In the genomic region with DNA sequence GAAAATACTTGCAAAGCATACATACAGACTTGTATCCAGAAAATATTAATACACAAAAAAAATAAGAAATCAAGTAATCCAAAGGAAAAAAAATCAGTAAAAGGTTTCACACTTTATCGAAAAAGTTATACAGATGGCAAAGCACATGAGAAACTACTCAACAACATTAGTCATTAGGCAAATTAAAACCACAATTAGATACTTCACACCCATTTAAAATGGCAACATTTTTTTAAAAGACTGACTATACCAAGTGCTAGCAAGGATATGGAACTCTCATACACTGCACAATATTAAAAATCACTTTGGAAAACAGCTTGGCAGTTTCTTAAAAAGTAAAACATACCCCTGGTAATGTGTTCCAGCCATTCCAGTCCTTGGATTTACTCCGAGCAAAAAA, we compare ENCODE assay signal across 15 cellular contexts.
"Had no signal": no experiment of that assay in that cellular context is flagged by ENCODE, and none has a peak within 500 bp of the region (broad histone marks: within the 10 kb centered on the region; RNA-seq: fewer than 3 reads in every experiment).

No MANE protein-coding gene starts in this region.

- FAIRE-seq: frontal cortex had no signal

- H3K27ac Mint-ChIP-seq: naive thymus-derived CD4-positive, alpha-beta T cell; stimulated activated naive B cell treated with anti-CD40 and anti-IgM and Interleukin-4, amounts not matched to agents 10 μg/mL and 1 μg/mL and 100 μg/mL, for 72 hours; stimulated activated naive CD8-positive, alpha-beta T cell treated with anti-CD3 and anti-CD28 coated beads, Interleukin-15, amount 100 ng/mL, for 72 hours had no signal

- H3K27me3 Mint-ChIP-seq: naive thymus-derived CD4-positive, alpha-beta T cell; stimulated activated naive CD8-positive, alpha-beta T cell treated with anti-CD3 and anti-CD28 coated beads, Interleukin-15, amount 100 ng/mL, for 72 hours had no signal

- DNase-seq: dermis blood vessel endothelial cell; heart left ventricle; hippocampal formation; kidney glomerular epithelial cell; mesendoderm; naive thymus-derived CD4-positive, alpha-beta T cell; posterior cingulate gyrus; sigmoid colon; stimulated activated CD4-positive, alpha-beta T cell treated with anti-CD3 and anti-CD28 coated beads, Interleukin-2, amount 100 ng/mL, for 24 hours; stimulated activated CD4-positive, alpha-beta T cell treated with anti-CD3 and anti-CD28 coated beads, Interleukin-4, amount 100 ng/mL, for 4 hours; stimulated activated naive B cell treated with anti-CD40 and anti-IgM and Interleukin-4, amounts not matched to agents 10 μg/mL and 1 μg/mL and 100 μg/mL, for 72 hours; stimulated activated naive CD8-positive, alpha-beta T cell treated with anti-CD3 and anti-CD28 coated beads, Interleukin-15, amount 100 ng/mL, for 72 hours; testis; upper lobe of right lung had no signal

- H3K9me3 Mint-ChIP-seq: naive thymus-derived CD4-positive, alpha-beta T cell; stimulated activated naive B cell treated with anti-CD40 and anti-IgM and Interleukin-4, amounts not matched to agents 10 μg/mL and 1 μg/mL and 100 μg/mL, for 72 hours; stimulated activated naive CD8-positive, alpha-beta T cell treated with anti-CD3 and anti-CD28 coated beads, Interleukin-15, amount 100 ng/mL, for 72 hours had no signal

- H3K36me3 Mint-ChIP-seq: stimulated activated naive B cell treated with anti-CD40 and anti-IgM and Interleukin-4, amounts not matched to agents 10 μg/mL and 1 μg/mL and 100 μg/mL, for 72 hours had no signal

- ATAC-seq: heart left ventricle; naive thymus-derived CD4-positive, alpha-beta T cell; stimulated activated naive B cell treated with anti-CD40 and anti-IgM and Interleukin-4, amounts not matched to agents 10 μg/mL and 1 μg/mL and 100 μg/mL, for 72 hours; stimulated activated naive CD8-positive, alpha-beta T cell treated with anti-CD3 and anti-CD28 coated beads, Interleukin-15, amount 100 ng/mL, for 72 hours; upper lobe of right lung had no signal

- H3K4me3 Mint-ChIP-seq: stimulated activated naive B cell treated with anti-CD40 and anti-IgM and Interleukin-4, amounts not matched to agents 10 μg/mL and 1 μg/mL and 100 μg/mL, for 72 hours; stimulated activated naive CD8-positive, alpha-beta T cell treated with anti-CD3 and anti-CD28 coated beads, Interleukin-15, amount 100 ng/mL, for 72 hours had no signal

- H3K4me1 Mint-ChIP-seq: stimulated activated naive B cell treated with anti-CD40 and anti-IgM and Interleukin-4, amounts not matched to agents 10 μg/mL and 1 μg/mL and 100 μg/mL, for 72 hours had no signal
